1 cellular context compared by ENCODE assay signal in genomic region chr16:73042807-73043206, GRCh38.
TF ChIP-seq lines count a peak whose summit lies in the region.

No MANE protein-coding gene starts in this region.

TF ChIP-seq in GM23338, 12 proteins besides CTCF, POLR2A, EP300 and RAD21 (continued from another document):
- TF ChIP-seq ZNF462 (CRISPR knock-in tag; IDR thresholded peaks at IDR 0.05) = no peak
- TF ChIP-seq CREB1 (CRISPR knock-in tag; IDR thresholded peaks at IDR 0.05; ENCODE audit: low read depth) = no peak
- no peak for TF ChIP-seq REST (IDR thresholded peaks at IDR 0.05; ENCODE audit: unreplicated experiment)
- no peak for TF ChIP-seq STAT1 (IDR thresholded peaks at IDR 0.05; ENCODE audit: unreplicated experiment)
- TF ChIP-seq EZH2phosphoT487 (IDR thresholded peaks at IDR 0.05; ENCODE audit: unreplicated experiment) = no peak
- TF ChIP-seq, protein P1, sequence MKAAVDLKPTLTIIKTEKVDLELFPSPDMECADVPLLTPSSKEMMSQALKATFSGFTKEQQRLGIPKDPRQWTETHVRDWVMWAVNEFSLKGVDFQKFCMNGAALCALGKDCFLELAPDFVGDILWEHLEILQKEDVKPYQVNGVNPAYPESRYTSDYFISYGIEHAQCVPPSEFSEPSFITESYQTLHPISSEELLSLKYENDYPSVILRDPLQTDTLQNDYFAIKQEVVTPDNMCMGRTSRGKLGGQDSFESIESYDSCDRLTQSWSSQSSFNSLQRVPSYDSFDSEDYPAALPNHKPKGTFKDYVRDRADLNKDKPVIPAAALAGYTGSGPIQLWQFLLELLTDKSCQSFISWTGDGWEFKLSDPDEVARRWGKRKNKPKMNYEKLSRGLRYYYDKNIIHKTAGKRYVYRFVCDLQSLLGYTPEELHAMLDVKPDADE (IDR thresholded peaks at IDR 0.05) = no peak
